Comparison of ENCODE assay signal across 8 cellular contexts in the genomic region with DNA sequence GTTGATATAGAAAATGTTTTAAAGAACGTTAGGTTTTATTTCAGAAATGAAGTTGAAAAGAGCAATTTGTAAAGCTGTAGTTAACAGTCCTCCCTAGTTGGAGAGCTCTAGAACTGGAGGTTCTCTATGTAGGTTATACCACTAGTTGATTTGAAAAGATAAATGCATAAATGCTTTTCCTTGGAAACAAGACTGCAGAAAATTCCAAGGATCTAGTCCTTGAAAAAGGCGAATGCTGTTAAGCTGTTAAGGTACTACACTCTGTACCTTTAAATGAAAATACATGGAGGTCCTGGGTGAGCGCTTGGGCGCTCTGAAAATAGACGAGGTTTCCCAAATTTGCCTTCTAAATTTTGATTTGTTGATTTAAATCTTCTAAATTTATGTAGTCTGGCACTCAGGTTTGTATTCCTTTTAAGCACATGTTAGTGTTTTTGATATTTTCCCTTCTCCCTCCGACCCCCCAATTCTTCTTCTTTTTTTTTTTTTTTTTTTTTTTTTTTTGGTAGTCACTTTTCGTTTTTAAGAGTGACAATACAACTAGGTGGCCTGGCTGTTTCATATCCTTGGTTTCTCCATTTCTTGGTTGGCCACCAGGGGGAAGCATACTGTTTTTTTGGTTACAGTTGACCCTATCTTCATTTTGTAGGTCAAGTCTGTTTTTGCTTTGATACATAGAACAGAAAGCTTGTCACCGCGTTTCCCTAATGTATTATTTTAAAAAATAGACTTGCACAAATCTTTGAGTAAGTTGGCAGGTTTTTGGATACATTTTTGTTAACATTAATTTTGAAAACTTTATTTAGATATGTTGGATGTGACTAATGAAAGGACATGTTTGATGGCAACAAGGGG. TPM values are rescaled to one million over a fixed set of nuclear protein-coding genes. Genes with fewer than 3 reads are reported as not detected.
DNase-seq lines count a peak whose midpoint lies in the region; ATAC-seq, FAIRE-seq and TF ChIP-seq lines count a peak whose summit lies in the region.

No MANE protein-coding gene starts in this region.

- POLR2A ChIA-PET in Panc1 (lab: Charles Lee): no interaction called here

- intact Hi-C loops in Panc1 (cut with micrococcal nuclease; ENCODE audit: unreplicated experiment) (loop anchor here (5.0 kb wide), 2 partner anchors 77 to 122 kb away; a partner anchor contains a TSS), testis (cut with DNase I; ENCODE audit: low total_unique reads) (no loop called here)

- TF ChIP-seq POLR2A in GM12892 (IDR thresholded peaks at IDR 0.05; ENCODE audit: low read depth, low read length) (no peak), testis (IDR thresholded peaks at IDR 0.05) (no peak)

- H3K9me3 ChIP-seq in Panc1 (ENCODE audit: control insufficient read depth, insufficient read depth, low read depth, low read length) (no peaks in the 10 kb centered on the region), testis (no peaks in the 10 kb centered on the region)

- H3K4me3 ChIP-seq in Panc1 (ENCODE audit: low read depth in 2 of 2, low read length in 2 of 2) (peak overlapping the region; percentile 58 to 89), testis (peak overlapping the region; percentile 71 to 76)

- H3K27me3 Mint-ChIP-seq in activated T-cell treated with anti-CD3 and anti-CD28 coated beads, Interleukin-2, amount 50 U/mL, for 72 hours (ENCODE audit: low read depth): peaks cover 21% of the 10 kb centered on the region
- H3K27me3 Mint-ChIP-seq in nephron progenitor cell (ENCODE audit: low read depth, poor library complexity): peaks cover 53% of the 10 kb centered on the region

- H3K4me1 ChIP-seq in Panc1 (ENCODE audit: control insufficient read depth, insufficient read depth, low read length): peaks cover 4% of the 10 kb centered on the region; the same call in 1 of the 2 replicates
- H3K4me1 ChIP-seq in testis: peaks cover 4% of the 10 kb centered on the region

- H3K27me3 ChIP-seq in Panc1 (ENCODE audit: control insufficient read depth, insufficient read depth, low read length) (no peaks in the 10 kb centered on the region), testis (no peaks in the 10 kb centered on the region)

- ATAC-seq in Panc1: 0 out of 2 replicates have a peak, but pooled peaks have one; percentile 48
- ATAC-seq in activated T-cell treated with anti-CD3 and anti-CD28 coated beads, Interleukin-2, amount 50 U/mL, for 72 hours (replicated peaks in 1 of 2): peak in 1 of 2 donors; percentile 23

- CTCF ChIA-PET in Panc1 (lab: Charles Lee): interaction anchor here (0.5 to 0.7 kb wide), 6 partner anchors 10 to 379 kb away, joined by 3 to 16 read pairs (median 4); no protein-coding TSS in a partner anchor

- no TSS peak for BruUV-seq in Panc1 (replicated peaks; lab: Mats Ljungman, UMichigan)

- H3K27ac Mint-ChIP-seq in activated T-cell treated with anti-CD3 and anti-CD28 coated beads, Interleukin-2, amount 50 U/mL, for 72 hours: peak overlapping the region; percentile 94
- no peak overlapping the region for H3K27ac Mint-ChIP-seq in nephron progenitor cell

- no peaks in the 10 kb centered on the region for H3K9me3 Mint-ChIP-seq in activated T-cell treated with anti-CD3 and anti-CD28 coated beads, Interleukin-2, amount 50 U/mL, for 72 hours
- H3K9me3 Mint-ChIP-seq in nephron progenitor cell: peaks cover 31% of the 10 kb centered on the region

- H3K4me1 Mint-ChIP-seq in activated T-cell treated with anti-CD3 and anti-CD28 coated beads, Interleukin-2, amount 50 U/mL, for 72 hours (ENCODE audit: low read depth): peaks cover 43% of the 10 kb centered on the region
- peaks cover 22% of the 10 kb centered on the region for H3K4me1 Mint-ChIP-seq in nephron progenitor cell

- in situ Hi-C loops in Panc1 (cut with HindIII; ENCODE audit: low pct_unique_long_range_greater_than_20kb, low sequenced_read_pairs): no loop called here

- TF ChIP-seq CTCF in Panc1 (IDR thresholded peaks at IDR 0.05) (peak; percentile 75; the same call in 1 of the 2 replicates), nephron progenitor cell (IDR thresholded peaks at IDR 0.05) (peak; percentile 57), testis (IDR thresholded peaks at IDR 0.05) (peak; percentile 52 to 72 (median 62))

- H3K36me3 Mint-ChIP-seq in activated T-cell treated with anti-CD3 and anti-CD28 coated beads, Interleukin-2, amount 50 U/mL, for 72 hours (ENCODE audit: insufficient read depth in 2 of 2): peaks cover 4% of the 10 kb centered on the region in 2 donors
- H3K36me3 Mint-ChIP-seq in nephron progenitor cell (ENCODE audit: low read depth): peaks cover 12% of the 10 kb centered on the region

- 12 to 14% methylated on average over 9 of the region's 9 CpGs for WGBS in testis, 2 donors

- peak overlapping the region; percentile 94 for H3K4me3 Mint-ChIP-seq in activated T-cell treated with anti-CD3 and anti-CD28 coated beads, Interleukin-2, amount 50 U/mL, for 72 hours
- H3K4me3 Mint-ChIP-seq in nephron progenitor cell: peak overlapping the region; percentile 87

- H3K27ac ChIP-seq in Panc1 (ENCODE audit: low read length) (peak overlapping the region; percentile 84), testis (peak overlapping the region in 1 of 2 donors; percentile 82)

- DNase-seq in A172 (ENCODE audit: low spot score) (peak; percentile 80), GM12892 (ENCODE audit: insufficient read length) (peak; percentile 21), KG1 (lab: John Stamatoyannopoulos, UW) (peak; percentile 42), Panc1 (ENCODE audit: low read depth, low spot score) (peak; percentile 61), fibroblast of peridontal ligament (ENCODE audit: extremely low read depth) (peak; percentile 81), nephron progenitor cell (peak; percentile 71), testis (peak; percentile 82)
- DNase-seq in activated T-cell treated with anti-CD3 and anti-CD28 coated beads, Interleukin-2, amount 50 U/mL, for 72 hours: peak; percentile 69 to 78

- FAIRE-seq in GM12892 (lab: Jason Lieb, UNC): peak; percentile 77

- no peaks in the 10 kb centered on the region for H3K36me3 ChIP-seq in Panc1 (ENCODE audit: control insufficient read depth, insufficient read depth, low read length)
- no peaks in the 10 kb centered on the region for H3K36me3 ChIP-seq in testis (ENCODE audit: low read depth, missing control alignments)

RNA-seq across cellular contexts. Expression of a gene that starts 2.7 kb away (rescaled TPM):
- total RNA-seq in A172 (2014; rRNA removed; shearing (Covaris generic)): 0.34 and 0.52 TPM in 2 replicates
- 0.32 TPM for polyA plus RNA-seq in GM12892 (2012; ENCODE audit: missing spikeins)
- 8.6 TPM for total RNA-seq in Panc1 (2021; ENCODE audit: unreplicated experiment)
- polyA plus RNA-seq in Panc1 (2012; ENCODE audit: insufficient read length): 1.1 TPM
- 1 to 10 TPM; 1.3 to 1.5 TPM for total RNA-seq in activated T-cell treated with anti-CD3 and anti-CD28 coated beads, Interleukin-2, amount 50 U/mL, for 72 hours
- 1 to 10 TPM; 9.3 to 10.0 TPM for total RNA-seq in testis
- 5.0 TPM for polyA plus RNA-seq in testis (ENCODE audit: insufficient read depth, low read depth, low replicate concordance)

RNA-seq across cellular contexts. Expression of a gene that starts 34.2 kb away (rescaled TPM):
- 0.09 and 0.26 TPM in 2 replicates for total RNA-seq in A172 (2014; rRNA removed; shearing (Covaris generic))
- polyA plus RNA-seq in GM12892 (2012; ENCODE audit: missing spikeins): 0.55 TPM
- total RNA-seq in Panc1 (2021; ENCODE audit: unreplicated experiment) (0.67 TPM), testis (1 to 10 TPM; 1.4 to 2.1 TPM)
- 1.1 TPM for polyA plus RNA-seq in Panc1 (2012; ENCODE audit: insufficient read length)
- under 1 TPM in 1 of 2 donors, not detected in 1; 0.29 TPM for total RNA-seq in activated T-cell treated with anti-CD3 and anti-CD28 coated beads, Interleukin-2, amount 50 U/mL, for 72 hours
- 1.7 TPM for polyA plus RNA-seq in testis (ENCODE audit: insufficient read depth, low read depth, low replicate concordance)

Comparison
In these comparisons a context has a peak if more than half of its experiments do, and no peak if none do; other contexts are left out.
1. DNase-seq: peak in every context shown above with its lines; median percentile 82 in testis; 81 in fibroblast of peridontal ligament; 80 in A172; 74 in activated T-cell treated with anti-CD3 and anti-CD28 coated beads, Interleukin-2, amount 50 U/mL, for 72 hours; 71 in nephron progenitor cell; 61 in Panc1; 42 in KG1; 21 in GM12892.